ENCODE assay signal across 1 cellular context in genomic region chr11:27398413-27398780, GRCh38.
A peak's percentile ranks its signal among the peaks of the same experiment; 100 is the strongest.
TF ChIP-seq lines count a peak whose summit lies in the region.

No MANE protein-coding gene starts in this region.

TF ChIP-seq in K562, 482 proteins besides CTCF, POLR2A, EP300 and RAD21 (continued from another document):
- no peak for TF ChIP-seq DLX4 (CRISPR knock-in tag; IDR thresholded peaks at IDR 0.05)
- TF ChIP-seq L3MBTL2 (IDR thresholded peaks at IDR 0.05): peak; percentile 12; the same call in 1 of the 2 replicates
- TF ChIP-seq ATF3 (IDR thresholded peaks at IDR 0.05): no peak
- TF ChIP-seq ATF3 (CRISPR knock-in tag; conservative IDR thresholded peaks at IDR 0.05): no peak
- TF ChIP-seq PRPF4 (IDR thresholded peaks at IDR 0.05; ENCODE audit: insufficient read depth, low read depth, low read length, poor library complexity, severe bottlenecking): no peak
